In genomic region chr14:73717247-73717646, GRCh38 we compare ENCODE assay signal across 9 cellular contexts. TPM values are rescaled to one million over a fixed set of nuclear protein-coding genes. Genes with fewer than 3 reads are reported as not detected.
DNase-seq lines count a peak whose midpoint lies in the region; ATAC-seq and TF ChIP-seq lines count a peak whose summit lies in the region.
"Had no signal": no experiment of that assay in that cellular context is flagged by ENCODE, and none has a peak within 500 bp of the region (broad histone marks: within the 10 kb centered on the region; RNA-seq: fewer than 3 reads in every experiment).

No MANE protein-coding gene starts in this region.

- H3K36me3 Mint-ChIP-seq in CD14-positive monocyte, result peaks cover 63 to 69% of the 10 kb centered on the region in 2 donors
- peaks cover 21% of the 10 kb centered on the region for H3K36me3 Mint-ChIP-seq in HFFc6 (ENCODE audit: low read depth)
- H3K36me3 Mint-ChIP-seq in chondrocyte (ENCODE audit: low read depth), result peaks cover 17% of the 10 kb centered on the region
- peaks cover 43% of the 10 kb centered on the region for H3K36me3 Mint-ChIP-seq in nephron (ENCODE audit: low read depth)

- TF ChIP-seq CTCF in CD14-positive monocyte (IDR thresholded peaks at IDR 0.05) (no peak), HFFc6 (IDR thresholded peaks at IDR 0.05) (no peak), chondrocyte (IDR thresholded peaks at IDR 0.05) (no peak), nephron (IDR thresholded peaks at IDR 0.05; ENCODE audit: unreplicated experiment in 3 of 3) (no peak)

- H3K4me1 Mint-ChIP-seq in CD14-positive monocyte, result peaks cover 20% of the 10 kb centered on the region
- peaks cover 20% of the 10 kb centered on the region for H3K4me1 Mint-ChIP-seq in HFFc6 (ENCODE audit: low read depth)
- H3K4me1 Mint-ChIP-seq in chondrocyte (ENCODE audit: low read depth), result peaks cover 34% of the 10 kb centered on the region
- H3K4me1 Mint-ChIP-seq in nephron, result peaks cover 54% of the 10 kb centered on the region

- DNase-seq in CD14-positive monocyte (ENCODE audit: low spot score) (no peak), HFFc6 (no peak), chondrocyte (ENCODE audit: low spot score) (no peak), NOMO-1 (lab: John Stamatoyannopoulos, UW; ENCODE audit: unreplicated experiment in 2 of 2) (no peak)
- no peak for DNase-seq in activated CD8-positive, alpha-beta memory T cell treated with anti-CD3 and anti-CD28 coated beads, Interleukin-2, amount 50 U/mL, for 48 hours

- H3K4me3 Mint-ChIP-seq in CD14-positive monocyte, result no peak overlapping the region
- H3K4me3 Mint-ChIP-seq in HFFc6, result no peak overlapping the region
- H3K4me3 Mint-ChIP-seq in chondrocyte (ENCODE audit: unreplicated experiment), result no peak overlapping the region
- peak overlapping the region; percentile 85 to 89 (median 89) for H3K4me3 Mint-ChIP-seq in nephron

- H3K9me3 Mint-ChIP-seq in CD14-positive monocyte, result peaks cover 0 to 5% (median 0%) of the 10 kb centered on the region in 7 donors
- no peaks in the 10 kb centered on the region for H3K9me3 Mint-ChIP-seq in HFFc6
- H3K9me3 Mint-ChIP-seq in chondrocyte (ENCODE audit: low read depth), result no peaks in the 10 kb centered on the region
- H3K9me3 Mint-ChIP-seq in nephron, result no peaks in the 10 kb centered on the region

- H3K27ac Mint-ChIP-seq in CD14-positive monocyte (peak overlapping the region in 4 of 7 donors; percentile 13 to 50 (median 26)), HFFc6 (peak overlapping the region; percentile 51; the same call in 1 of the 2 replicates), chondrocyte (ENCODE audit: unreplicated experiment) (peak overlapping the region; percentile 59), nephron (peak overlapping the region; percentile 96 to 98 (median 98))

- ATAC-seq in HG03342 (IDR thresholded peaks at IDR 0.05; ENCODE audit: unreplicated experiment) (no peak), HG02885 (IDR thresholded peaks at IDR 0.05; ENCODE audit: poor library complexity, unreplicated experiment) (no peak)
- ATAC-seq: left colon had no signal

- intact Hi-C loops in CD14-positive monocyte (cut with micrococcal nuclease), result no loop called here

- H3K27me3 Mint-ChIP-seq in CD14-positive monocyte (ENCODE audit: low read depth in 3 of 3), result peaks cover 15 to 16% (median 15%) of the 10 kb centered on the region in 3 donors
- H3K27me3 Mint-ChIP-seq in HFFc6 (ENCODE audit: insufficient read depth), result peaks cover 8% of the 10 kb centered on the region; the same call in 1 of the 2 replicates
- H3K27me3 Mint-ChIP-seq in chondrocyte (ENCODE audit: low read depth), result no peaks in the 10 kb centered on the region
- H3K27me3 Mint-ChIP-seq in nephron (ENCODE audit: low read depth), result no peaks in the 10 kb centered on the region

RNA-seq across cellular contexts. Expression of gene PNMA1, which starts 3.1 kb away (rescaled TPM):
- polyA plus RNA-seq in CD14-positive monocyte, result 1 to 10 TPM; 4.4 to 6.4 TPM
- total RNA-seq in HFFc6 (2021; fragmentation: NEBNext Ultra II Directional; extraction: Animal tissue kit (Norgen Biotek cat#: 25700)), result 10 to 100 TPM; 51.1 to 60.9 (median 53.2) TPM
- 72.0 to 85.2 TPM (median 72.1 TPM) in 3 replicates for total RNA-seq in chondrocyte

Comparison
In these comparisons a context has a peak if more than half of its experiments do, and no peak if none do; other contexts are left out.
1. H3K27ac Mint-ChIP-seq: peak in every context shown above with its lines; median percentile 98 in nephron; 59 in chondrocyte; 51 in HFFc6; 26 in CD14-positive monocyte.
2. H3K4me3 Mint-ChIP-seq: peak in nephron (3 of 3); none in CD14-positive monocyte (0 of 2), HFFc6 (single experiment) and chondrocyte (single experiment).